Comparison of ENCODE assay signal across 24 cellular contexts in the genomic region with DNA sequence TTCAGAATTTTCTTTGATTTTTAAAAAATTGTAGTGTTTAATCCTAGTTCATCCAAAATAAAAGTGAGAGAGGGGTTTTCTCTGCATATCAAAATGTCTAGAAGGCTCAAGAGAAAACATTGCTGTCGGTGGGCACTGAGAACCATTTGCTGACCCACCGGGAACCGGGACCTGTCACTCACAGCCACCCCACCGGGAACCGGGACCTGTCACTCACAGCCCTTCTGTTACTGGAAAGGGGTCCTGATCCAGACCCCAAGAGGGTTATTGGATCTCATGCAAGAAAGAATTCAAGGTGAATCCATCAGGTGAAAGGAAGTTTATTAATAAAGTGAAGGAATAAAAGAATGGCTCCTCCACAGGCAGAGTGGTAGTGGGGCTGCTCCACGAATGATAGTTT.
DNase-seq lines count a peak whose midpoint lies in the region; ATAC-seq and TF ChIP-seq lines count a peak whose summit lies in the region.
"Had no signal": no experiment of that assay in that cellular context is flagged by ENCODE, and none has a peak within 500 bp of the region (broad histone marks: within the 10 kb centered on the region; RNA-seq: fewer than 3 reads in every experiment).

No MANE protein-coding gene starts in this region.

- no peaks in the 10 kb centered on the region for H3K36me3 ChIP-seq in effector memory CD4-positive, alpha-beta T cell (ENCODE audit: control insufficient read depth, insufficient read depth, low read length)
- no peaks in the 10 kb centered on the region for H3K36me3 ChIP-seq in spleen
- H3K36me3 ChIP-seq: adrenal gland, BE2C, brain microvascular endothelial cell, colonic mucosa, ovary, SJCRH30, stomach, tibial nerve had no signal

- intact Hi-C loops in activated CD8-positive, alpha-beta T cell treated with anti-CD3 and anti-CD28 coated beads for 36 hours (cut with micrococcal nuclease), result no loop called here
- intact Hi-C loops in spleen (cut with DNase I; ENCODE audit: low total_unique reads), result no loop called here

- peaks cover 65% of the 10 kb centered on the region for H3K4me1 Mint-ChIP-seq in activated CD8-positive, alpha-beta T cell treated with anti-CD3 and anti-CD28 coated beads, Interleukin-2, amount 10 ng/mL, durations not matched to agents 7 days and 5 days (ENCODE audit: low read depth)
- H3K4me1 Mint-ChIP-seq in activated CD8-positive, alpha-beta T cell treated with anti-CD3 and anti-CD28 coated beads for 36 hours (ENCODE audit: low read depth), result peaks cover 55% of the 10 kb centered on the region
- H3K4me1 Mint-ChIP-seq in T-cell, result peaks cover 63 to 75% (median 64%) of the 10 kb centered on the region in 3 donors

- peak overlapping the region; percentile 48 for H3K27ac ChIP-seq in effector memory CD4-positive, alpha-beta T cell (ENCODE audit: insufficient read depth, low read length, poor library complexity, severe bottlenecking)
- H3K27ac ChIP-seq in spleen, result peak overlapping the region in 2 of 8 donors; percentile 61 to 79
- H3K27ac ChIP-seq: A549, adrenal gland, brain microvascular endothelial cell, colonic mucosa, ovary, SJCRH30, stomach, tibial nerve had no signal

- H3K9me3 Mint-ChIP-seq in activated CD8-positive, alpha-beta T cell treated with anti-CD3 and anti-CD28 coated beads, Interleukin-2, amount 10 ng/mL, durations not matched to agents 7 days and 5 days (ENCODE audit: insufficient read depth), result no peaks in the 10 kb centered on the region
- H3K9me3 Mint-ChIP-seq in activated CD8-positive, alpha-beta T cell treated with anti-CD3 and anti-CD28 coated beads for 36 hours, result no peaks in the 10 kb centered on the region
- no peaks in the 10 kb centered on the region for H3K9me3 Mint-ChIP-seq in T-cell
- H3K9me3 Mint-ChIP-seq: activated B cell treated with CpG ODN at 0.5 μM for 24 hours, GM23338 had no signal

- no peaks in the 10 kb centered on the region for H3K9me3 ChIP-seq in effector memory CD4-positive, alpha-beta T cell (ENCODE audit: control insufficient read depth, low read length)
- no peaks in the 10 kb centered on the region for H3K9me3 ChIP-seq in spleen
- H3K9me3 ChIP-seq: A549, adrenal gland, BE2C, colonic mucosa, ovary, SJCRH30, stomach, tibial nerve had no signal

- no peaks in the 10 kb centered on the region for H3K27me3 Mint-ChIP-seq in activated CD8-positive, alpha-beta T cell treated with anti-CD3 and anti-CD28 coated beads, Interleukin-2, amount 10 ng/mL, durations not matched to agents 7 days and 5 days (ENCODE audit: low read depth)
- H3K27me3 Mint-ChIP-seq in activated CD8-positive, alpha-beta T cell treated with anti-CD3 and anti-CD28 coated beads for 36 hours, result peaks cover 1% of the 10 kb centered on the region
- H3K27me3 Mint-ChIP-seq in T-cell, result no peaks in the 10 kb centered on the region

- peak overlapping the region; percentile 61 for H3K4me3 Mint-ChIP-seq in activated CD8-positive, alpha-beta T cell treated with anti-CD3 and anti-CD28 coated beads, Interleukin-2, amount 10 ng/mL, durations not matched to agents 7 days and 5 days
- no peak overlapping the region for H3K4me3 Mint-ChIP-seq in activated CD8-positive, alpha-beta T cell treated with anti-CD3 and anti-CD28 coated beads for 36 hours
- H3K4me3 Mint-ChIP-seq in T-cell, result peak overlapping the region in 2 of 3 donors; percentile 62 to 79
- H3K4me3 Mint-ChIP-seq: activated B cell treated with CpG ODN at 0.5 μM for 24 hours, GM23338 had no signal

- peaks cover 50% of the 10 kb centered on the region for H3K4me1 ChIP-seq in effector memory CD4-positive, alpha-beta T cell (ENCODE audit: control insufficient read depth, insufficient read depth, low read length, poor library complexity, severe bottlenecking)
- peaks cover 0 to 56% (median 40%) of the 10 kb centered on the region in 6 donors for H3K4me1 ChIP-seq in spleen
- H3K4me1 ChIP-seq: A549, adrenal gland, colonic mucosa had no signal

- no peak for TF ChIP-seq POLR2A in spleen (IDR thresholded peaks at IDR 0.05)

- POLR2A ChIA-PET in activated CD8-positive, alpha-beta T cell treated with anti-CD3 and anti-CD28 coated beads, Interleukin-2, amount 10 ng/mL, durations not matched to agents 7 days and 5 days (lab: Charles Lee), result interaction anchor here (0.7 to 1.4 kb wide), 2 partner anchors 17 to 106 kb away, joined by 3 to 4 read pairs; partner anchors contain the start of gene SFSWAP
- POLR2A ChIA-PET in activated CD8-positive, alpha-beta T cell treated with anti-CD3 and anti-CD28 coated beads for 36 hours (lab: Charles Lee), result interaction anchor here (1.3 kb wide), 1 partner anchor 18 kb away, joined by 4 read pairs; no protein-coding TSS in a partner anchor
- POLR2A ChIA-PET in T-cell (lab: Charles Lee), result no interaction called here

- CTCF ChIA-PET in activated CD8-positive, alpha-beta T cell treated with anti-CD3 and anti-CD28 coated beads, Interleukin-2, amount 10 ng/mL, durations not matched to agents 7 days and 5 days (lab: Charles Lee), result interaction anchor here (1.9 kb wide), 1 partner anchor 12 kb away, joined by 6 read pairs; no protein-coding TSS in a partner anchor
- CTCF ChIA-PET in activated CD8-positive, alpha-beta T cell treated with anti-CD3 and anti-CD28 coated beads for 36 hours (lab: Charles Lee), result interaction anchor here (0.7 kb wide), 1 partner anchor 17 kb away, joined by 3 read pairs; no protein-coding TSS in a partner anchor
- CTCF ChIA-PET in T-cell (lab: Charles Lee), result interaction anchor here in 1 of 2 donors (0.6 kb wide), 1 partner anchor 150 kb away, joined by 4 read pairs; no protein-coding TSS in a partner anchor

- peaks cover 9% of the 10 kb centered on the region for H3K36me3 Mint-ChIP-seq in activated CD8-positive, alpha-beta T cell treated with anti-CD3 and anti-CD28 coated beads, Interleukin-2, amount 10 ng/mL, durations not matched to agents 7 days and 5 days (ENCODE audit: low read depth)
- no peaks in the 10 kb centered on the region for H3K36me3 Mint-ChIP-seq in activated CD8-positive, alpha-beta T cell treated with anti-CD3 and anti-CD28 coated beads for 36 hours (ENCODE audit: low read depth)
- H3K36me3 Mint-ChIP-seq in T-cell, result no peaks in the 10 kb centered on the region

- 44 to 56% (median 44%) methylated on average over 6 of the region's 6 CpGs for WGBS in spleen, 5 donors

- peak overlapping the region; percentile 88 for H3K27ac Mint-ChIP-seq in activated CD8-positive, alpha-beta T cell treated with anti-CD3 and anti-CD28 coated beads, Interleukin-2, amount 10 ng/mL, durations not matched to agents 7 days and 5 days
- H3K27ac Mint-ChIP-seq in activated CD8-positive, alpha-beta T cell treated with anti-CD3 and anti-CD28 coated beads for 36 hours, result no peak overlapping the region
- peak overlapping the region; percentile 34 to 95 for H3K27ac Mint-ChIP-seq in T-cell
- H3K27ac Mint-ChIP-seq: activated B cell treated with CpG ODN at 0.5 μM for 24 hours, GM23338 had no signal

- TF ChIP-seq CTCF in activated CD8-positive, alpha-beta T cell treated with anti-CD3 and anti-CD28 coated beads for 36 hours (IDR thresholded peaks at IDR 0.05), result no peak
- no peak for TF ChIP-seq CTCF in spleen (IDR thresholded peaks at IDR 0.05 in 8 of 11, conservative IDR thresholded peaks at IDR 0.05 in 3 of 11)

- DNase-seq in activated CD8-positive, alpha-beta T cell treated with anti-CD3 and anti-CD28 coated beads, Interleukin-2, amount 10 ng/mL, durations not matched to agents 7 days and 5 days, result no peak
- DNase-seq in activated CD8-positive, alpha-beta T cell treated with anti-CD3 and anti-CD28 coated beads for 36 hours, result no peak
- DNase-seq in T-cell, result no peak
- no peak for DNase-seq in effector memory CD4-positive, alpha-beta T cell
- peak; percentile 31 for DNase-seq in spleen
- DNase-seq: activated B cell treated with CpG ODN at 0.5 μM for 24 hours, adrenal gland, BE2C, brain microvascular endothelial cell, colonic mucosa, DMS 273 treated with DMSO at 0.1 percent for 48 hours, MM.1S, NCI-H1417 treated with DMSO at 0.1 percent for 48 hours, ovary, SJCRH30, stomach had no signal

- H3K4me3 ChIP-seq in effector memory CD4-positive, alpha-beta T cell (ENCODE audit: insufficient read depth, low read depth, low read length, poor library complexity, severe bottlenecking), result no peak overlapping the region
- H3K4me3 ChIP-seq in spleen, result no peak overlapping the region
- H3K4me3 ChIP-seq: A549, adrenal gland, colonic mucosa, GM23338, ovary, SJCRH30, stomach, tibial nerve had no signal

- no peaks in the 10 kb centered on the region for H3K27me3 ChIP-seq in effector memory CD4-positive, alpha-beta T cell (replicated peaks; ENCODE audit: control insufficient read depth, insufficient read depth, low read length, poor library complexity, severe bottlenecking)
- peaks cover 0 to 25% (median 11%) of the 10 kb centered on the region in 7 donors for H3K27me3 ChIP-seq in spleen (replicated peaks in 1 of 7)
- H3K27me3 ChIP-seq: BE2C, colonic mucosa, ovary, tibial nerve had no signal

- no peak for ATAC-seq in activated CD8-positive, alpha-beta T cell treated with anti-CD3 and anti-CD28 coated beads, Interleukin-2, amount 10 ng/mL, durations not matched to agents 7 days and 5 days
- no peak for ATAC-seq in activated CD8-positive, alpha-beta T cell treated with anti-CD3 and anti-CD28 coated beads for 36 hours
- ATAC-seq in T-cell (replicated peaks in 1 of 4), result no peak
- ATAC-seq in HG02588 (IDR thresholded peaks at IDR 0.05; ENCODE audit: unreplicated experiment), result no peak
- ATAC-seq in GM21576 (IDR thresholded peaks at IDR 0.05; ENCODE audit: unreplicated experiment), result no peak
- no peak for ATAC-seq in HG02938 (IDR thresholded peaks at IDR 0.05; ENCODE audit: unreplicated experiment)
- ATAC-seq: A549, Panc1, right cardiac atrium had no signal

Comparison
In these comparisons a context has a peak if more than half of its experiments do, and no peak if none do; other contexts are left out.
1. POLR2A ChIA-PET loops: an anchor here in activated CD8-positive, alpha-beta T cell treated with anti-CD3 and anti-CD28 coated beads, Interleukin-2, amount 10 ng/mL, durations not matched to agents 7 days and 5 days (0.7 to 1.4 kb wide) and activated CD8-positive, alpha-beta T cell treated with anti-CD3 and anti-CD28 coated beads for 36 hours (1.3 kb wide); none called in T-cell.